ENCODE assay signal across 13 cellular contexts in genomic region chr1:95793893-95794292, GRCh38.
DNase-seq lines count a peak whose midpoint lies in the region; ATAC-seq lines count a peak whose summit lies in the region.
"Had no signal": no experiment of that assay in that cellular context is flagged by ENCODE, and none has a peak within 500 bp of the region (broad histone marks: within the 10 kb centered on the region; RNA-seq: fewer than 3 reads in every experiment).

No MANE protein-coding gene starts in this region.

- H3K36me3 ChIP-seq in HUES48 (ENCODE audit: control insufficient read depth, insufficient read depth, low read length) = no peaks in the 10 kb centered on the region

- H3K9ac ChIP-seq in HUES48 (ENCODE audit: low read depth, low read length) = no peak overlapping the region

- DNase-seq in DMS53 (lab: John Stamatoyannopoulos, UW) (peak; percentile 98), SK-N-DZ (ENCODE audit: low spot score) (peak; percentile 4), iris pigment epithelial cell (ENCODE audit: low read depth) (peak; percentile 2), NCI-H2227 (lab: John Stamatoyannopoulos, UW; ENCODE audit: unreplicated experiment) (no peak), pons (ENCODE audit: low spot score) (no peak)
- DNase-seq in stimulated activated naive CD4-positive, alpha-beta T cell treated with Interleukin-2 at 50 U/mL for 16 hours (lab: John Stamatoyannopoulos, UW) = no peak
- DNase-seq: activated CD8-positive, alpha-beta memory T cell treated with anti-CD3 and anti-CD28 coated beads for 24 hours; DMS153; KG1; stimulated activated CD4-positive, alpha-beta T cell treated with anti-CD3 and anti-CD28 coated beads, Interleukin-4, amount 100 ng/mL, for 1 hour; stimulated activated naive CD8-positive, alpha-beta T cell treated with anti-CD3 and anti-CD28 coated beads, Interleukin-15, amount 100 ng/mL, for 72 hours had no signal

- no peaks in the 10 kb centered on the region for H3K27me3 ChIP-seq in HUES48 (ENCODE audit: control insufficient read depth, insufficient read depth, low read length)

- H3K4me3 ChIP-seq in HUES48 (ENCODE audit: low read depth, low read length) = no peak overlapping the region

- ATAC-seq in HG02870 (IDR thresholded peaks at IDR 0.05; ENCODE audit: unreplicated experiment) = no peak
- ATAC-seq: stimulated activated naive CD8-positive, alpha-beta T cell treated with anti-CD3 and anti-CD28 coated beads, Interleukin-15, amount 100 ng/mL, for 72 hours had no signal

- H3K27ac ChIP-seq in HUES48 (ENCODE audit: low read depth, low read length) = peak overlapping the region; percentile 39

- peaks cover 12% of the 10 kb centered on the region; the same call in 1 of the 2 replicates for H3K4me1 ChIP-seq in HUES48 (ENCODE audit: control insufficient read depth, insufficient read depth, low read length)

- H3K9me3 ChIP-seq in HUES48 (ENCODE audit: control insufficient read depth, insufficient read depth, low read length) = peaks cover 20% of the 10 kb centered on the region

Comparison
In these comparisons a context has a peak if more than half of its experiments do, and no peak if none do; other contexts are left out.
1. DNase-seq: peak in DMS53 (single experiment), SK-N-DZ (single experiment) and iris pigment epithelial cell (single experiment); none in stimulated activated naive CD4-positive, alpha-beta T cell treated with Interleukin-2 at 50 U/mL for 16 hours (single experiment), NCI-H2227 (single experiment) and pons (single experiment).